ENCODE assay signal across 13 cellular contexts in genomic region chr1:89910780-89911179, GRCh38.
DNase-seq lines count a peak whose midpoint lies in the region; ATAC-seq, FAIRE-seq and TF ChIP-seq lines count a peak whose summit lies in the region.
"Had no signal": no experiment of that assay in that cellular context is flagged by ENCODE, and none has a peak within 500 bp of the region (broad histone marks: within the 10 kb centered on the region; RNA-seq: fewer than 3 reads in every experiment).

No MANE protein-coding gene starts in this region.

- H3K9ac ChIP-seq in astrocyte (ENCODE audit: low read length), result peak overlapping the region; percentile 69

- no peak for TF ChIP-seq POLR2A in GM12892 (IDR thresholded peaks at IDR 0.05; ENCODE audit: low read depth, low read length)

- H3K9me3 ChIP-seq in astrocyte (ENCODE audit: insufficient read depth, low read depth, low read length), result no peaks in the 10 kb centered on the region
- H3K9me3 ChIP-seq: neutrophil had no signal

- H3K79me2 ChIP-seq in astrocyte (ENCODE audit: insufficient read depth, low read length), result no peaks in the 10 kb centered on the region

- no peak overlapping the region for H3K4me3 ChIP-seq in AG04449 (ENCODE audit: low read depth, low read length)
- H3K4me3 ChIP-seq in astrocyte (ENCODE audit: insufficient read depth, low read depth, low read length), result no peak overlapping the region

- no peak for ATAC-seq in GM21515 (IDR thresholded peaks at IDR 0.05; ENCODE audit: unreplicated experiment)
- ATAC-seq: activated naive CD8-positive, alpha-beta T cell treated with anti-CD3 and anti-CD28 coated beads, Interleukin-2, amount 50 U/mL, for 24 hours had no signal

- H3K9me3 Mint-ChIP-seq in HFFc6, result no peaks in the 10 kb centered on the region
- no peaks in the 10 kb centered on the region for H3K9me3 Mint-ChIP-seq in astrocyte (ENCODE audit: unreplicated experiment)
- H3K9me3 Mint-ChIP-seq in activated T-helper 1 cell treated with anti-CD3 and anti-CD28 coated beads, Interleukin-12 subunit alpha, Interleukin-12 subunit beta, Interleukin-2, Interleukin-4 antibody, amounts not matched to agents 30 ng/mL and 10 ng/mL and 1 ng/mL, durations not matched to agents 14 hours and 24 hours and 36 hours, result no peaks in the 10 kb centered on the region
- H3K9me3 Mint-ChIP-seq: activated naive CD8-positive, alpha-beta T cell treated with anti-CD3 and anti-CD28 coated beads, Interleukin-2, amount 50 U/mL, for 24 hours had no signal

- H3K4me2 ChIP-seq in astrocyte (ENCODE audit: low read length), result peak overlapping the region; percentile 34

- H3K4me1 Mint-ChIP-seq in HFFc6 (ENCODE audit: low read depth) (peaks cover 78% of the 10 kb centered on the region), astrocyte (ENCODE audit: low read depth, unreplicated experiment) (peaks cover 68% of the 10 kb centered on the region)
- H3K4me1 Mint-ChIP-seq in activated T-helper 1 cell treated with anti-CD3 and anti-CD28 coated beads, Interleukin-12 subunit alpha, Interleukin-12 subunit beta, Interleukin-2, Interleukin-4 antibody, amounts not matched to agents 30 ng/mL and 10 ng/mL and 1 ng/mL, durations not matched to agents 14 hours and 24 hours and 36 hours (ENCODE audit: low read depth), result peaks cover 46% of the 10 kb centered on the region

- no peak overlapping the region for H2AFZ ChIP-seq in astrocyte (ENCODE audit: low read depth, low read length)

- H3K27ac ChIP-seq in astrocyte (ENCODE audit: low read depth, low read length), result peak overlapping the region; percentile 84
- H3K27ac ChIP-seq: neutrophil had no signal

- H3K36me3 Mint-ChIP-seq in HFFc6 (ENCODE audit: low read depth) (0 out of 2 replicates have a peak, but pooled peaks cover 6% of the 10 kb centered on the region), astrocyte (ENCODE audit: low read depth, unreplicated experiment) (no peaks in the 10 kb centered on the region)
- H3K36me3 Mint-ChIP-seq in activated T-helper 1 cell treated with anti-CD3 and anti-CD28 coated beads, Interleukin-12 subunit alpha, Interleukin-12 subunit beta, Interleukin-2, Interleukin-4 antibody, amounts not matched to agents 30 ng/mL and 10 ng/mL and 1 ng/mL, durations not matched to agents 14 hours and 24 hours and 36 hours (ENCODE audit: low read depth), result peaks cover 13% of the 10 kb centered on the region

- POLR2A ChIA-PET in AG04449 (lab: Yijun Ruan, JAX), result interaction anchor here (0.7 to 1.5 kb wide), 3 partner anchors 9 to 67 kb away, joined by 3 to 4 read pairs (median 3); no protein-coding TSS in a partner anchor

- no peaks in the 10 kb centered on the region for H3K36me3 ChIP-seq in astrocyte (ENCODE audit: insufficient read depth, low read length)
- H3K36me3 ChIP-seq: neutrophil had no signal

- no peaks in the 10 kb centered on the region for H3K27me3 ChIP-seq in astrocyte (ENCODE audit: insufficient read depth, low read length)
- H3K27me3 ChIP-seq: neutrophil had no signal

- FAIRE-seq in astrocyte (lab: Jason Lieb, UNC), result peak; percentile 84
- no peak for FAIRE-seq in GM12892 (lab: Jason Lieb, UNC)

- H3K27me3 Mint-ChIP-seq in HFFc6 (ENCODE audit: insufficient read depth) (no peaks in the 10 kb centered on the region), astrocyte (ENCODE audit: low read depth, unreplicated experiment) (no peaks in the 10 kb centered on the region)
- H3K27me3 Mint-ChIP-seq in activated T-helper 1 cell treated with anti-CD3 and anti-CD28 coated beads, Interleukin-12 subunit alpha, Interleukin-12 subunit beta, Interleukin-2, Interleukin-4 antibody, amounts not matched to agents 30 ng/mL and 10 ng/mL and 1 ng/mL, durations not matched to agents 14 hours and 24 hours and 36 hours (ENCODE audit: insufficient read depth), result no peaks in the 10 kb centered on the region
- H3K27me3 Mint-ChIP-seq: activated naive CD8-positive, alpha-beta T cell treated with anti-CD3 and anti-CD28 coated beads, Interleukin-2, amount 50 U/mL, for 24 hours had no signal

- no peak for TF ChIP-seq CTCF in AG04449 (IDR thresholded peaks at IDR 0.05; ENCODE audit: insufficient read depth, low read length, missing control alignments)
- no peak for TF ChIP-seq CTCF in HFFc6 (IDR thresholded peaks at IDR 0.05)
- no peak for TF ChIP-seq CTCF in astrocyte (IDR thresholded peaks at IDR 0.05; ENCODE audit: insufficient read depth, low read depth, low read length)

- H3K27ac Mint-ChIP-seq in HFFc6 (peak overlapping the region; percentile 82), astrocyte (ENCODE audit: unreplicated experiment) (peak overlapping the region; percentile 98)
- H3K27ac Mint-ChIP-seq in activated T-helper 1 cell treated with anti-CD3 and anti-CD28 coated beads, Interleukin-12 subunit alpha, Interleukin-12 subunit beta, Interleukin-2, Interleukin-4 antibody, amounts not matched to agents 30 ng/mL and 10 ng/mL and 1 ng/mL, durations not matched to agents 14 hours and 24 hours and 36 hours, result no peak overlapping the region
- H3K27ac Mint-ChIP-seq: activated naive CD8-positive, alpha-beta T cell treated with anti-CD3 and anti-CD28 coated beads, Interleukin-2, amount 50 U/mL, for 24 hours had no signal

- H3K4me1 ChIP-seq in astrocyte (ENCODE audit: insufficient read depth, low read length), result peaks cover 50% of the 10 kb centered on the region

- H4K20me1 ChIP-seq in astrocyte (ENCODE audit: insufficient read depth, low read length), result no peaks in the 10 kb centered on the region

- DNase-seq in AG04449 (ENCODE audit: low read depth, low spot score) (peak; percentile 67), HFFc6 (peak; percentile 84), astrocyte (ENCODE audit: low read depth) (peak; percentile 90), kidney glomerular epithelial cell (lab: John Stamatoyannopoulos, UW) (peak; percentile 80), GM12892 (ENCODE audit: insufficient read length) (no peak), ecto neural progenitor cell (ENCODE audit: low spot score) (no peak)
- no peak for DNase-seq in activated T-helper 1 cell treated with anti-CD3 and anti-CD28 coated beads, Interleukin-12 subunit alpha, Interleukin-12 subunit beta, Interleukin-2, Interleukin-4 antibody, amounts not matched to agents 30 ng/mL and 10 ng/mL and 1 ng/mL, durations not matched to agents 14 hours and 24 hours and 36 hours (ENCODE audit: low spot score)
- DNase-seq: activated CD4-positive, alpha-beta T cell treated with anti-CD3 and anti-CD28 coated beads for 4 hours; activated naive CD8-positive, alpha-beta T cell treated with anti-CD3 and anti-CD28 coated beads, Interleukin-2, amount 50 U/mL, for 24 hours; foreskin melanocyte; OCI-M1 had no signal

- CTCF ChIA-PET in AG04449 (lab: Yijun Ruan, JAX), result interaction anchor here (2.3 kb wide), 1 partner anchor 67 kb away, joined by 6 read pairs; no protein-coding TSS in a partner anchor

- H3K4me3 Mint-ChIP-seq in HFFc6 (peak overlapping the region; percentile 79), astrocyte (ENCODE audit: unreplicated experiment) (peak overlapping the region; percentile 21)
- H3K4me3 Mint-ChIP-seq in activated T-helper 1 cell treated with anti-CD3 and anti-CD28 coated beads, Interleukin-12 subunit alpha, Interleukin-12 subunit beta, Interleukin-2, Interleukin-4 antibody, amounts not matched to agents 30 ng/mL and 10 ng/mL and 1 ng/mL, durations not matched to agents 14 hours and 24 hours and 36 hours, result no peak overlapping the region
- H3K4me3 Mint-ChIP-seq: activated naive CD8-positive, alpha-beta T cell treated with anti-CD3 and anti-CD28 coated beads, Interleukin-2, amount 50 U/mL, for 24 hours had no signal

- intact Hi-C loops in activated T-helper 1 cell treated with anti-CD3 and anti-CD28 coated beads, Interleukin-12 subunit alpha, Interleukin-12 subunit beta, Interleukin-2, Interleukin-4 antibody, amounts not matched to agents 30 ng/mL and 10 ng/mL and 1 ng/mL, durations not matched to agents 14 hours and 24 hours and 36 hours (cut with micrococcal nuclease), result no loop called here

Comparison
In these comparisons a context has a peak if more than half of its experiments do, and no peak if none do; other contexts are left out.
1. DNase-seq: peak in AG04449 (single experiment), HFFc6 (single experiment), astrocyte (single experiment) and kidney glomerular epithelial cell (single experiment); none in activated T-helper 1 cell treated with anti-CD3 and anti-CD28 coated beads, Interleukin-12 subunit alpha, Interleukin-12 subunit beta, Interleukin-2, Interleukin-4 antibody, amounts not matched to agents 30 ng/mL and 10 ng/mL and 1 ng/mL, durations not matched to agents 14 hours and 24 hours and 36 hours (single experiment), GM12892 (single experiment) and ecto neural progenitor cell (single experiment).